In the genomic region with DNA sequence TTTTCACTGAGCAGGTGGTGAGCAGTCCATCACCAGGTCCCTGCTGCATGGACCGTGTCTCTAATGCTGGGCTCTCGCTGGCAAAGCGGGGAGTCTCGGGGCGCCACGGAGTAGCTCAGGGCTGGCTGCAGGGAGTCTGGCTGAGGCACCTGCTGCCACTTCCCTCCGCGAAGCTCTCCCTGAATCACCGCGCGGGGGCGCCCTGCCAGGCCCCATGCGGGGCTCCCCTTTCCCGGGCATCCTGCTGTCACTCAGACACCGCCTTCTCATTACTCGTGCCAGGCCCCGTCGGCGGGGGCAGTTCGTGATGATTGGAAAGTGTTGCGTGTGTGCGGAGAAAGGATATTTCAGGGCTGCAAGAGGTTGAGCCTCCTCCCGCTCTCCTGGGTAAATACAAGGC, we compare ENCODE assay signal across 24 cellular contexts.
DNase-seq lines count a peak whose midpoint lies in the region; ATAC-seq, FAIRE-seq and TF ChIP-seq lines count a peak whose summit lies in the region.
"Had no signal": no experiment of that assay in that cellular context is flagged by ENCODE, and none has a peak within 500 bp of the region (broad histone marks: within the 10 kb centered on the region; RNA-seq: fewer than 3 reads in every experiment).

No MANE protein-coding gene starts in this region.

- H3K36me3 ChIP-seq in mesendoderm (ENCODE audit: control insufficient read depth, insufficient read depth, low read length), result no peaks in the 10 kb centered on the region
- H3K36me3 ChIP-seq: HAP-1, suprapubic skin had no signal

- H4K8ac ChIP-seq in mesendoderm (ENCODE audit: low read depth, low read length), result no peak overlapping the region

- TF ChIP-seq POLR2A in H54 (IDR thresholded peaks at IDR 0.05; ENCODE audit: low read depth, low read length), result no peak

- no peaks in the 10 kb centered on the region for H3K27me3 ChIP-seq in mesendoderm (ENCODE audit: insufficient read depth, low read length, poor library complexity)

- H2AK5ac ChIP-seq in mesendoderm (ENCODE audit: low read length), result no peak overlapping the region

- H3K56ac ChIP-seq in mesendoderm (ENCODE audit: low read length), result no peak overlapping the region

- no peak for ATAC-seq in GM18517 (IDR thresholded peaks at IDR 0.05; ENCODE audit: unreplicated experiment)
- no peak for ATAC-seq in HG02623 (IDR thresholded peaks at IDR 0.05; ENCODE audit: unreplicated experiment)
- ATAC-seq: activated T-cell treated with anti-CD3 and anti-CD28 coated beads, Interleukin-2, amount 50 U/mL, for 4 hours; GM12878; left ventricle myocardium superior; T-helper 17 cell had no signal

- H3K4ac ChIP-seq in mesendoderm (ENCODE audit: low read depth, low read length), result no peak overlapping the region

- no peak overlapping the region for H3K4me2 ChIP-seq in mesendoderm (ENCODE audit: low read length)

- H4K5ac ChIP-seq in mesendoderm (ENCODE audit: low read length), result no peak overlapping the region

- H3K4me1 ChIP-seq in mesendoderm (ENCODE audit: control insufficient read depth, low read depth, low read length), result no peaks in the 10 kb centered on the region
- H3K4me1 ChIP-seq: HAP-1, suprapubic skin had no signal

- DNase-seq in Daoy (ENCODE audit: low read depth) (peak; percentile 58), HT-29 (ENCODE audit: low spot score) (peak; percentile 13), SK-MEL-5 (ENCODE audit: low read depth, low spot score) (peak; percentile 20), mesendoderm (peak; percentile 5), H54 (ENCODE audit: insufficient read length, low spot score) (no peak)
- DNase-seq: activated CD4-positive, alpha-beta T cell treated with anti-CD3 and anti-CD28 coated beads, Interleukin-2, amount 10 ng/mL, durations not matched to agents 7 days and 5 days; activated T-cell treated with anti-CD3 and anti-CD28 coated beads, Interleukin-2, amount 50 U/mL, for 4 hours; C1 segment of cervical spinal cord; hypothalamus; islet precursor cell; KG1; left ventricle myocardium superior; NCI-H146; NCI-H2171 treated with DMSO at 0.1 percent for 48 hours; NCI-H524 treated with DMSO at 0.1 percent for 48 hours; stimulated activated naive CD4-positive, alpha-beta T cell; T-helper 17 cell had no signal

- H3K18ac ChIP-seq in mesendoderm (ENCODE audit: low read length), result no peak overlapping the region

- no peak overlapping the region for H2BK15ac ChIP-seq in mesendoderm (replicated peaks; ENCODE audit: low read depth)

- H2BK120ac ChIP-seq in mesendoderm (ENCODE audit: low read depth, low read length), result no peak overlapping the region

- no peak for FAIRE-seq in H54 (lab: Jason Lieb, UNC)
- FAIRE-seq: endothelial cell of umbilical vein, GM12878 had no signal

- no peak overlapping the region for H3K9ac ChIP-seq in mesendoderm (ENCODE audit: low read length)

- H3K79me2 ChIP-seq in mesendoderm (ENCODE audit: control insufficient read depth, insufficient read depth, low read length), result no peaks in the 10 kb centered on the region

- no peak overlapping the region for H3K23ac ChIP-seq in mesendoderm (ENCODE audit: low read length)

- in situ Hi-C loops in SK-MEL-5 (cut with HindIII; ENCODE audit: low pct_unique_long_range_greater_than_20kb, low sequenced_read_pairs), result no loop called here

- no peaks in the 10 kb centered on the region for H3K79me1 ChIP-seq in mesendoderm (ENCODE audit: low read length)

- H3K27ac ChIP-seq in mesendoderm (ENCODE audit: low read depth, low read length), result no peak overlapping the region
- H3K27ac ChIP-seq: RWPE1, suprapubic skin had no signal

- H3K4me3 ChIP-seq in mesendoderm (ENCODE audit: low read length), result no peak overlapping the region
- H3K4me3 ChIP-seq: GM12878, HAP-1, suprapubic skin had no signal

- H2BK5ac ChIP-seq in mesendoderm (ENCODE audit: low read length), result no peak overlapping the region

- no CpG with 5 or more reads among the region's 23 CpGs for WGBS in mesendoderm (ENCODE audit: extremely low coverage, insufficient coverage, low lambda C conversion rate)
